Comparison of ENCODE assay signal across 23 cellular contexts in genomic region chr2:44135307-44135706, GRCh38. TPM values are rescaled to one million over a fixed set of nuclear protein-coding genes. Genes with fewer than 3 reads are reported as not detected.
DNase-seq lines count a peak whose midpoint lies in the region; ATAC-seq and TF ChIP-seq lines count a peak whose summit lies in the region.
"Had no signal": no experiment of that assay in that cellular context is flagged by ENCODE, and none has a peak within 500 bp of the region (broad histone marks: within the 10 kb centered on the region; RNA-seq: fewer than 3 reads in every experiment).

No MANE protein-coding gene starts in this region.

- H3K36me3 ChIP-seq in ES-I3 (ENCODE audit: insufficient read depth, low read length) (no peaks in the 10 kb centered on the region), PC-9 (ENCODE audit: low read depth) (no peaks in the 10 kb centered on the region), mesendoderm (ENCODE audit: control insufficient read depth, insufficient read depth, low read length) (no peaks in the 10 kb centered on the region)
- H3K36me3 ChIP-seq: suprapubic skin had no signal

- no peaks in the 10 kb centered on the region for H3K79me1 ChIP-seq in mesendoderm (ENCODE audit: low read length)

- H2BK120ac ChIP-seq in mesendoderm (ENCODE audit: low read depth, low read length), result no peak overlapping the region

- H3K4ac ChIP-seq in mesendoderm (ENCODE audit: low read depth, low read length), result peak overlapping the region; percentile 52

- H3K9me3 ChIP-seq in ES-I3 (ENCODE audit: control insufficient read depth, insufficient read depth, low read length), result peaks cover 5% of the 10 kb centered on the region; the same call in 1 of the 2 replicates
- 0 out of 2 replicates have a peak, but pooled peaks cover 9% of the 10 kb centered on the region for H3K9me3 ChIP-seq in PC-9 (ENCODE audit: insufficient read depth, low read depth)
- H3K9me3 ChIP-seq: suprapubic skin had no signal

- no peak overlapping the region for H3K23ac ChIP-seq in mesendoderm (ENCODE audit: low read length)

- no peak overlapping the region for H3K4me3 ChIP-seq in PC-9
- no peak overlapping the region for H3K4me3 ChIP-seq in mesendoderm (ENCODE audit: low read length)
- H3K4me3 ChIP-seq: suprapubic skin had no signal

- no peak overlapping the region for H2AK5ac ChIP-seq in mesendoderm (ENCODE audit: low read length)

- H3K4me2 ChIP-seq in PC-9 (peak overlapping the region; percentile 51), mesendoderm (ENCODE audit: low read length) (no peak overlapping the region)

- no peak for ATAC-seq in GM18873 (IDR thresholded peaks at IDR 0.05; ENCODE audit: low FRiP score, unreplicated experiment)
- ATAC-seq: left lobe of liver; naive thymus-derived CD4-positive, alpha-beta T cell; stimulated activated effector memory CD8-positive, alpha-beta T cell treated with anti-CD3 and anti-CD28 coated beads, Interleukin-12 subunit alpha, Interleukin-12 subunit beta, amount 100 ng/mL, for 72 hours; T-helper 17 cell had no signal

- H3K4me1 ChIP-seq in ES-I3 (ENCODE audit: insufficient read depth, low read length), result peaks cover 41% of the 10 kb centered on the region
- H3K4me1 ChIP-seq in PC-9 (replicated peaks; ENCODE audit: insufficient read depth), result peaks cover 37% of the 10 kb centered on the region
- peaks cover 5% of the 10 kb centered on the region for H3K4me1 ChIP-seq in mesendoderm (ENCODE audit: control insufficient read depth, low read depth, low read length)
- H3K4me1 ChIP-seq: suprapubic skin had no signal

- H2BK5ac ChIP-seq in mesendoderm (ENCODE audit: low read length), result no peak overlapping the region

- no TSS peak for BruUV-seq in PC-9 (replicated peaks; lab: Mats Ljungman, UMichigan)

- no peak for TF ChIP-seq CTCF in PC-9 (conservative IDR thresholded peaks at IDR 0.05)

- H2BK15ac ChIP-seq in mesendoderm (replicated peaks; ENCODE audit: low read depth), result no peak overlapping the region

- no peak overlapping the region for H3K18ac ChIP-seq in mesendoderm (ENCODE audit: low read length)

- no peak overlapping the region for H3K56ac ChIP-seq in mesendoderm (ENCODE audit: low read length)

- no peaks in the 10 kb centered on the region for H4K20me1 ChIP-seq in PC-9 (ENCODE audit: insufficient read depth)

- CTCF ChIA-PET in PC-9 (lab: Charles Lee), result no interaction called here

- H3K79me2 ChIP-seq in PC-9 (ENCODE audit: low read depth) (no peaks in the 10 kb centered on the region), mesendoderm (ENCODE audit: control insufficient read depth, insufficient read depth, low read length) (no peaks in the 10 kb centered on the region)

- intact Hi-C loops in PC-9 (cut with micrococcal nuclease; ENCODE audit: unreplicated experiment), result no loop called here

- peaks cover 18% of the 10 kb centered on the region for H3F3A ChIP-seq in PC-9 (ENCODE audit: insufficient read depth, low read depth)

- no peaks in the 10 kb centered on the region for H3K9me2 ChIP-seq in PC-9 (ENCODE audit: insufficient read depth)

- H3K27ac ChIP-seq in PC-9 (peak overlapping the region; percentile 63), epithelial cell of prostate (peak overlapping the region; percentile 38), mesendoderm (ENCODE audit: low read depth, low read length) (peak overlapping the region; percentile 77)
- H3K27ac ChIP-seq: suprapubic skin, VCaP had no signal

- no peak overlapping the region for H4K5ac ChIP-seq in mesendoderm (ENCODE audit: low read length)

- H3K9ac ChIP-seq in ES-I3 (ENCODE audit: low read depth, low read length) (peak overlapping the region; percentile 39; the same call in 1 of the 2 replicates), mesendoderm (ENCODE audit: low read length) (no peak overlapping the region)

- DNase-seq in PC-9 (no peak), epithelial cell of prostate (ENCODE audit: low read depth, low spot score) (no peak), mesendoderm (peak; percentile 54), SHP77 treated with DMSO at 0.1 percent for 48 hours (lab: John Stamatoyannopoulos, UW) (no peak), NOMO-1 treated with dmso at 0.1 percent for 144 hours (lab: John Stamatoyannopoulos, UW; ENCODE audit: unreplicated experiment) (no peak)
- DNase-seq in activated CD4-positive, alpha-beta T cell treated with anti-CD3 and anti-CD28 coated beads, Interleukin-2, amount 50 U/mL, for 48 hours, result no peak
- DNase-seq: activated CD4-positive, alpha-beta T cell treated with anti-CD3 and anti-CD28 coated beads, Interleukin-2, amount 10 ng/mL, durations not matched to agents 24 days and 14 days; activated naive CD4-positive, alpha-beta T cell treated with anti-CD3 and anti-CD28 coated beads, Interleukin-2, amount 10 ng/mL, durations not matched to agents 7 days and 5 days; C1 segment of cervical spinal cord; dermis blood vessel endothelial cell; glutamatergic neuron; GOT3; naive thymus-derived CD4-positive, alpha-beta T cell; NCI-H1436; NCI-H526; stimulated activated CD4-positive, alpha-beta T cell treated with anti-CD3 and anti-CD28 coated beads, Interleukin-2, amount 100 ng/mL, for 48 hours; T-helper 17 cell had no signal

- H3K27me3 ChIP-seq in PC-9 (ENCODE audit: insufficient read depth, low read depth) (no peaks in the 10 kb centered on the region), mesendoderm (ENCODE audit: insufficient read depth, low read length, poor library complexity) (no peaks in the 10 kb centered on the region)
- H3K27me3 ChIP-seq: suprapubic skin had no signal

- POLR2A ChIA-PET in PC-9 (lab: Charles Lee; ENCODE audit: unreplicated experiment), result interaction anchor here (0.8 kb wide), 1 partner anchor 52 kb away, joined by 16 read pairs; no protein-coding TSS in a partner anchor

- H4K8ac ChIP-seq in mesendoderm (ENCODE audit: low read depth, low read length), result no peak overlapping the region

- 0 out of 2 replicates have a peak overlapping the region, but pooled peaks have one; percentile 1 for H2AFZ ChIP-seq in PC-9

RNA-seq across cellular contexts. Expression of gene PPM1B, which starts 33.4 kb away (rescaled TPM):
- total RNA-seq in PC-9 (2021), result 42.3 and 45.0 TPM in 2 replicates
- polyA plus RNA-seq in mesendoderm (2013, experiment 1 of 2), result 39.7 TPM
- 42.3 TPM for polyA plus RNA-seq in mesendoderm (2013, experiment 2 of 2)
